8 cellular contexts compared by ENCODE assay signal in genomic region chr2:74552914-74553811, GRCh38. TPM values are rescaled to one million over a fixed set of nuclear protein-coding genes. Genes with fewer than 3 reads are reported as not detected.
A peak's percentile ranks its signal among the peaks of the same experiment; 100 is the strongest.
DNase-seq lines count a peak whose midpoint lies in the region; ATAC-seq, FAIRE-seq and TF ChIP-seq lines count a peak whose summit lies in the region.

No MANE protein-coding gene starts in this region.

- H3K4me3 ChIP-seq in lower lobe of right lung: peak overlapping the region; percentile 95
- peak overlapping the region; percentile 39 to 74 for H3K4me3 ChIP-seq in aorta (ENCODE audit: low read length in 2 of 2)

- TF ChIP-seq POLR2A in H54 (IDR thresholded peaks at IDR 0.05; ENCODE audit: low read depth, low read length): no peak

- H3K27me3 ChIP-seq in lower lobe of right lung (ENCODE audit: low read depth) (no peaks in the 10 kb centered on the region), aorta (ENCODE audit: control insufficient read depth in 1 of 2, insufficient read depth in 2 of 2, low read length in 1 of 2) (no peaks in the 10 kb centered on the region)

- H3K9me3 ChIP-seq in lower lobe of right lung (no peaks in the 10 kb centered on the region), aorta (ENCODE audit: control insufficient read depth, low read length) (no peaks in the 10 kb centered on the region)

- 18 to 23% methylated on average over 26 to 27 of the region's 27 CpGs for WGBS in aorta, 2 donors

- H3K27ac ChIP-seq in angular gyrus (ENCODE audit: low read depth, low read length): peak overlapping the region; percentile 59
- H3K27ac ChIP-seq in lower lobe of right lung: peak overlapping the region; percentile 90
- H3K27ac ChIP-seq in aorta (ENCODE audit: low read depth in 1 of 2, low read length in 2 of 2): no peak overlapping the region

- DNase-seq in COLO668 (lab: John Stamatoyannopoulos, UW; ENCODE audit: unreplicated experiment) (peak; percentile 45), lower lobe of right lung (no peak), aorta (peak in 1 of 2 donors; percentile 61), NCI-H128 (lab: John Stamatoyannopoulos, UW; ENCODE audit: unreplicated experiment) (no peak), H54 (ENCODE audit: insufficient read length, low spot score) (no peak)
- no peak for DNase-seq in stimulated activated CD4-positive, alpha-beta T cell treated with anti-CD3 and anti-CD28 coated beads, Interleukin-1b, Interleukin-23, amount 100 ng/mL, for 48 hours

- H3K4me1 ChIP-seq in lower lobe of right lung: peaks cover 35% of the 10 kb centered on the region
- no peaks in the 10 kb centered on the region for H3K4me1 ChIP-seq in aorta (ENCODE audit: control insufficient read depth in 1 of 2, insufficient read depth in 2 of 2, low read length in 2 of 2)

- no peak for FAIRE-seq in H54 (lab: Jason Lieb, UNC)

- TF ChIP-seq CTCF in lower lobe of right lung (IDR thresholded peaks at IDR 0.05): no peak

- intact Hi-C loops in lower lobe of right lung (cut with DNase I) (no loop called here), aorta (cut with DNase I) (no loop called here)

- ATAC-seq in HG02870 (IDR thresholded peaks at IDR 0.05; ENCODE audit: unreplicated experiment): peak; percentile 13
- no peak for ATAC-seq in lower lobe of right lung
- ATAC-seq in aorta (ENCODE audit: low FRiP score): no peak

- H3K36me3 ChIP-seq in lower lobe of right lung: peaks cover 12% of the 10 kb centered on the region
- no peaks in the 10 kb centered on the region for H3K36me3 ChIP-seq in aorta (ENCODE audit: control insufficient read depth in 1 of 2, insufficient read depth in 2 of 2, low read length in 1 of 2)

RNA-seq across cellular contexts. Expression of gene LOXL3, which starts 0.6 kb away (rescaled TPM):
- 12.1 TPM for total RNA-seq in lower lobe of right lung
- total RNA-seq in aorta: 10 to 100 TPM; 18.9 to 27.1 TPM
- polyA plus RNA-seq in aorta: 10 to 100 TPM in 1 of 2 donors, 1 to 10 TPM in 1; 6.4 to 16.9 TPM

RNA-seq across cellular contexts. Expression of gene DOK1, which starts 1.4 kb away (rescaled TPM):
- total RNA-seq in lower lobe of right lung (38.4 TPM), aorta (10 to 100 TPM; 18.2 to 19.6 TPM)
- 10 to 100 TPM; 14.9 to 16.3 TPM for polyA plus RNA-seq in aorta

RNA-seq across cellular contexts. Expression of gene HTRA2, which starts 23.4 kb away (rescaled TPM):
- total RNA-seq in lower lobe of right lung (34.3 TPM), aorta (10 to 100 TPM; 31.9 to 35.4 TPM)
- 10 to 100 TPM; 27.4 to 46.9 TPM for polyA plus RNA-seq in aorta

RNA-seq across cellular contexts. Expression of gene AUP1, which starts 23.7 kb away (rescaled TPM):
- total RNA-seq in lower lobe of right lung (122 TPM), aorta (10 to 100 TPM; 73.0 to 85.4 TPM)
- polyA plus RNA-seq in aorta: 100 to 1,000 TPM in 1 of 2 donors, 10 to 100 TPM in 1; 49.5 to 279 TPM

RNA-seq across cellular contexts. Expression of gene DQX1, which starts 27.1 kb away (rescaled TPM):
- 0.44 TPM for total RNA-seq in lower lobe of right lung
- under 1 TPM in 1 of 2 donors, not detected in 1; 0.24 TPM for total RNA-seq in aorta
- polyA plus RNA-seq in aorta: 1 to 10 TPM in 1 of 2 donors, not detected in 1; 4.1 TPM

Comparison
In these comparisons a context has a peak if more than half of its experiments do, and no peak if none do; other contexts are left out.
1. H3K27ac ChIP-seq: peak in angular gyrus (single experiment) and lower lobe of right lung (single experiment); none in aorta (0 of 2).